ENCODE assay signal across 3 cellular contexts in genomic region chr2:220202066-220202465, GRCh38.
"Had no signal": no experiment of that assay in that cellular context is flagged by ENCODE, and none has a peak within 500 bp of the region (broad histone marks: within the 10 kb centered on the region; RNA-seq: fewer than 3 reads in every experiment).

No MANE protein-coding gene starts in this region.

- ATAC-seq: GM12878 had no signal

- DNase-seq: GDM1, GF-D8 had no signal
